In genomic region chr2:238138331-238139102, GRCh38 we compare ENCODE assay signal across 14 cellular contexts. TPM values are rescaled to one million over a fixed set of nuclear protein-coding genes. Genes with fewer than 3 reads are reported as not detected.
DNase-seq lines count a peak whose midpoint lies in the region; ATAC-seq and TF ChIP-seq lines count a peak whose summit lies in the region.
"Had no signal": no experiment of that assay in that cellular context is flagged by ENCODE, and none has a peak within 500 bp of the region (broad histone marks: within the 10 kb centered on the region; RNA-seq: fewer than 3 reads in every experiment).

KLHL30 (plus strand) TSS chr2:238138668; CDS start chr2:238140755, 2,087 bp downstream.

- H3K9me3 Mint-ChIP-seq in glutamatergic neuron (ENCODE audit: unreplicated experiment): no peaks in the 10 kb centered on the region
- H3K9me3 Mint-ChIP-seq in nephron: no peaks in the 10 kb centered on the region
- H3K9me3 Mint-ChIP-seq: activated naive CD4-positive, alpha-beta T cell treated with anti-CD3 and anti-CD28 coated beads, Interleukin-2, amount 50 U/mL, for 72 hours had no signal

- H3K4me2 ChIP-seq in OCI-LY1 (ENCODE audit: low read length): peak within 1 kb of the TSS; percentile 53

- no peaks in the 10 kb centered on the region for H3K36me3 ChIP-seq in OCI-LY1 (ENCODE audit: insufficient read depth, low read length)
- H3K36me3 ChIP-seq: spleen, transverse colon had no signal

- DNase-seq in A172 (ENCODE audit: low spot score) (peak; percentile 46), glutamatergic neuron (peak; percentile 58), ecto neural progenitor cell (ENCODE audit: low spot score) (no peak), G401 (ENCODE audit: low spot score) (no peak)
- DNase-seq: cerebellar nuclear complex, spleen, transverse colon had no signal

- H3K4me1 ChIP-seq in OCI-LY1 (ENCODE audit: insufficient read depth, low read length, severe bottlenecking): peaks cover 11% of the 10 kb centered on the region

- H4K20me1 ChIP-seq in OCI-LY1 (ENCODE audit: insufficient read depth, low read length): no peaks in the 10 kb centered on the region

- no peak within 1 kb of the TSS for H3K27ac ChIP-seq in OCI-LY1 (ENCODE audit: low read depth, low read length, poor library complexity, severe bottlenecking)
- H3K27ac ChIP-seq: spleen, transverse colon had no signal

- H3K9ac ChIP-seq in OCI-LY1 (ENCODE audit: low read length): no peak within 1 kb of the TSS

- H3F3A ChIP-seq in OCI-LY1 (ENCODE audit: insufficient read depth, low read length): no peaks in the 10 kb centered on the region

- no peak within 1 kb of the TSS for H3K4me3 Mint-ChIP-seq in glutamatergic neuron (ENCODE audit: unreplicated experiment)
- peak within 1 kb of the TSS in 2 of 3 experiments; percentile 57 to 78 for H3K4me3 Mint-ChIP-seq in nephron

- H3K27me3 ChIP-seq in OCI-LY1 (ENCODE audit: insufficient read depth, low read length): peaks cover 15% of the 10 kb centered on the region; the same call in 1 of the 2 replicates

- no peaks in the 10 kb centered on the region for H3K79me2 ChIP-seq in OCI-LY1 (ENCODE audit: insufficient read depth, low read length)

- H3K27ac Mint-ChIP-seq in glutamatergic neuron (ENCODE audit: unreplicated experiment) (no peak within 1 kb of the TSS), nephron (peak within 1 kb of the TSS in 2 of 3 experiments; percentile 23 to 26)
- H3K27ac Mint-ChIP-seq: activated naive CD4-positive, alpha-beta T cell treated with anti-CD3 and anti-CD28 coated beads, Interleukin-2, amount 50 U/mL, for 72 hours had no signal

- H3K9me2 ChIP-seq in OCI-LY1 (ENCODE audit: low read depth, low read length): no peaks in the 10 kb centered on the region

- H3K4me1 Mint-ChIP-seq in glutamatergic neuron (ENCODE audit: low read depth, unreplicated experiment): peaks cover 6% of the 10 kb centered on the region
- H3K4me1 Mint-ChIP-seq in nephron: peaks cover 33% of the 10 kb centered on the region

- in situ Hi-C loops in G401 (cut with HindIII; ENCODE audit: low sequenced_read_pairs): no loop called here

- H3K9me3 ChIP-seq in OCI-LY1 (ENCODE audit: low read length): no peaks in the 10 kb centered on the region
- H3K9me3 ChIP-seq: spleen, transverse colon had no signal

- H2AFZ ChIP-seq in OCI-LY1 (ENCODE audit: low read length): no peak within 1 kb of the TSS

- H3K36me3 Mint-ChIP-seq in glutamatergic neuron (ENCODE audit: unreplicated experiment): no peaks in the 10 kb centered on the region
- no peaks in the 10 kb centered on the region for H3K36me3 Mint-ChIP-seq in nephron (ENCODE audit: low read depth)
- H3K36me3 Mint-ChIP-seq: activated naive CD4-positive, alpha-beta T cell treated with anti-CD3 and anti-CD28 coated beads, Interleukin-2, amount 50 U/mL, for 72 hours had no signal

- TF ChIP-seq CTCF in OCI-LY1 (IDR thresholded peaks at IDR 0.05; ENCODE audit: low read length) (no peak), glutamatergic neuron (IDR thresholded peaks at IDR 0.05; ENCODE audit: partially characterized antibody, unreplicated experiment) (no peak), nephron (IDR thresholded peaks at IDR 0.05; ENCODE audit: unreplicated experiment in 3 of 3) (no peak)

- ATAC-seq in HG03460 (IDR thresholded peaks at IDR 0.05; ENCODE audit: unreplicated experiment) (no peak), HG03045 (IDR thresholded peaks at IDR 0.05; ENCODE audit: unreplicated experiment) (no peak)

- no peak within 1 kb of the TSS for H3K4me3 ChIP-seq in OCI-LY1 (ENCODE audit: low read depth, low read length, poor library complexity, severe bottlenecking)

- H3K27me3 Mint-ChIP-seq in glutamatergic neuron (ENCODE audit: unreplicated experiment) (peaks cover 4% of the 10 kb centered on the region), nephron (ENCODE audit: low read depth) (no peaks in the 10 kb centered on the region)

RNA-seq across cellular contexts. Expression of gene KLHL30, which starts in this region (rescaled TPM):
- total RNA-seq in A172 (2014; rRNA removed; shearing (Covaris generic)): 6.3 and 7.4 TPM in 2 replicates
- 3.5 TPM for total RNA-seq in glutamatergic neuron (ENCODE audit: unreplicated experiment)
- total RNA-seq in G401 (2014; rRNA removed; shearing (Covaris generic)): 0.07 TPM in 1 of 2 replicates, not detected in the other
- total RNA-seq: A673; activated naive CD4-positive, alpha-beta T cell treated with anti-CD3 and anti-CD28 coated beads, Interleukin-2, amount 50 U/mL, for 72 hours; M059J had no signal

Comparison
In these comparisons a context has a peak if more than half of its experiments do, and no peak if none do; other contexts are left out.
1. DNase-seq: peak in A172 (single experiment) and glutamatergic neuron (single experiment); none in ecto neural progenitor cell (single experiment) and G401 (single experiment).